ENCODE assay signal across 3 cellular contexts in genomic region chr7:101174322-101174854, GRCh38.
TF ChIP-seq lines count a peak whose summit lies in the region.

No MANE protein-coding gene starts in this region.

TF ChIP-seq in SK-N-SH, 30 proteins besides CTCF, POLR2A, EP300 and RAD21:
- TF ChIP-seq MXI1 (IDR thresholded peaks at IDR 0.05; ENCODE audit: low read depth, low read length) (no peak), FOSL2 (IDR thresholded peaks at IDR 0.05; ENCODE audit: borderline replicate concordance, low read depth) (no peak), FOXM1 (IDR thresholded peaks at IDR 0.05; ENCODE audit: low read depth) (no peak), FOXJ3 (CRISPR knock-in tag; IDR thresholded peaks at IDR 0.05) (no peak), JUND (IDR thresholded peaks at IDR 0.05) (no peak), NFIC (IDR thresholded peaks at IDR 0.05; ENCODE audit: borderline replicate concordance) (no peak), NRF1 (IDR thresholded peaks at IDR 0.05; ENCODE audit: low read depth, low read length) (no peak), POLR2AphosphoS5 (IDR thresholded peaks at IDR 0.05; ENCODE audit: low read depth, low read length) (no peak), EZH2phosphoT487 (IDR thresholded peaks at IDR 0.05; ENCODE audit: borderline replicate concordance, low read depth) (no peak), TAF1 (IDR thresholded peaks at IDR 0.05; ENCODE audit: borderline replicate concordance, low read depth, low read length) (no peak)
- TF ChIP-seq, protein P1, sequence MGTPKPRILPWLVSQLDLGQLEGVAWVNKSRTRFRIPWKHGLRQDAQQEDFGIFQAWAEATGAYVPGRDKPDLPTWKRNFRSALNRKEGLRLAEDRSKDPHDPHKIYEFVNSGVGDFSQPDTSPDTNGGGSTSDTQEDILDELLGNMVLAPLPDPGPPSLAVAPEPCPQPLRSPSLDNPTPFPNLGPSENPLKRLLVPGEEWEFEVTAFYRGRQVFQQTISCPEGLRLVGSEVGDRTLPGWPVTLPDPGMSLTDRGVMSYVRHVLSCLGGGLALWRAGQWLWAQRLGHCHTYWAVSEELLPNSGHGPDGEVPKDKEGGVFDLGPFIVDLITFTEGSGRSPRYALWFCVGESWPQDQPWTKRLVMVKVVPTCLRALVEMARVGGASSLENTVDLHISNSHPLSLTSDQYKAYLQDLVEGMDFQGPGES (IDR thresholded peaks at IDR 0.05; ENCODE audit: low read depth, low read length) = no peak
- TF ChIP-seq, protein P2, sequence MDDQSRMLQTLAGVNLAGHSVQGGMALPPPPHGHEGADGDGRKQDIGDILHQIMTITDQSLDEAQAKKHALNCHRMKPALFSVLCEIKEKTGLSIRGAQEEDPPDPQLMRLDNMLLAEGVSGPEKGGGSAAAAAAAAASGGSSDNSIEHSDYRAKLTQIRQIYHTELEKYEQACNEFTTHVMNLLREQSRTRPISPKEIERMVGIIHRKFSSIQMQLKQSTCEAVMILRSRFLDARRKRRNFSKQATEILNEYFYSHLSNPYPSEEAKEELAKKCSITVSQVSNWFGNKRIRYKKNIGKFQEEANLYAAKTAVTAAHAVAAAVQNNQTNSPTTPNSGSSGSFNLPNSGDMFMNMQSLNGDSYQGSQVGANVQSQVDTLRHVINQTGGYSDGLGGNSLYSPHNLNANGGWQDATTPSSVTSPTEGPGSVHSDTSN (IDR thresholded peaks at IDR 0.05) = no peak
- TF ChIP-seq, protein P3, sequence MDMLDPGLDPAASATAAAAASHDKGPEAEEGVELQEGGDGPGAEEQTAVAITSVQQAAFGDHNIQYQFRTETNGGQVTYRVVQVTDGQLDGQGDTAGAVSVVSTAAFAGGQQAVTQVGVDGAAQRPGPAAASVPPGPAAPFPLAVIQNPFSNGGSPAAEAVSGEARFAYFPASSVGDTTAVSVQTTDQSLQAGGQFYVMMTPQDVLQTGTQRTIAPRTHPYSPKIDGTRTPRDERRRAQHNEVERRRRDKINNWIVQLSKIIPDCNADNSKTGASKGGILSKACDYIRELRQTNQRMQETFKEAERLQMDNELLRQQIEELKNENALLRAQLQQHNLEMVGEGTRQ (IDR thresholded peaks at IDR 0.05; ENCODE audit: borderline replicate concordance, low read depth, low read length) = no peak

TF ChIP-seq in SK-N-SH treated with all-trans-retinoic acid at 6 μM for 48 hours, 23 proteins besides CTCF, POLR2A, EP300 and RAD21:
- TF ChIP-seq ZC3H10 (CRISPR knock-in tag; IDR thresholded peaks at IDR 0.05) (no peak), ISL1 (CRISPR knock-in tag; IDR thresholded peaks at IDR 0.05) (no peak)
TF ChIP-seq in SK-N-SH treated with all-trans-retinoic acid at 6 μM for 48 hours: peak in this region for 0.

TF ChIP-seq in IMR-90, 13 proteins besides CTCF, POLR2A, EP300 and RAD21:
- no peak for TF ChIP-seq NFE2L2 (IDR thresholded peaks at IDR 0.05; ENCODE audit: low read depth, low read length)
- TF ChIP-seq, protein P3 (IDR thresholded peaks at IDR 0.05; ENCODE audit: low read depth, low read length) = no peak
- TF ChIP-seq RFX5 (IDR thresholded peaks at IDR 0.05; ENCODE audit: low read depth, low read length) = no peak
- TF ChIP-seq ELK1 (IDR thresholded peaks at IDR 0.05; ENCODE audit: borderline replicate concordance, low read depth, low read length) = no peak
- no peak for TF ChIP-seq FOS (IDR thresholded peaks at IDR 0.05; ENCODE audit: low read depth, low read length)
- TF ChIP-seq CHD1 (IDR thresholded peaks at IDR 0.05; ENCODE audit: low read depth, low read length) = no peak
- TF ChIP-seq CEBPB (IDR thresholded peaks at IDR 0.05; ENCODE audit: low read depth, low read length) = no peak
- no peak for TF ChIP-seq MAZ (IDR thresholded peaks at IDR 0.05; ENCODE audit: borderline replicate concordance, low read depth, low read length)
- TF ChIP-seq BHLHE40 (IDR thresholded peaks at IDR 0.05; ENCODE audit: low read depth, low read length) = no peak
- no peak for TF ChIP-seq SMC3 (IDR thresholded peaks at IDR 0.05; ENCODE audit: low read depth, low read length)
- TF ChIP-seq RCOR1 (IDR thresholded peaks at IDR 0.05; ENCODE audit: insufficient replicate concordance, low read length) = no peak
- no peak for TF ChIP-seq MXI1 (IDR thresholded peaks at IDR 0.05; ENCODE audit: borderline replicate concordance, low read depth, low read length)
- TF ChIP-seq MAFK (IDR thresholded peaks at IDR 0.05; ENCODE audit: low read depth, low read length) = no peak
